ENCODE assay signal across 8 cellular contexts in the genomic region with DNA sequence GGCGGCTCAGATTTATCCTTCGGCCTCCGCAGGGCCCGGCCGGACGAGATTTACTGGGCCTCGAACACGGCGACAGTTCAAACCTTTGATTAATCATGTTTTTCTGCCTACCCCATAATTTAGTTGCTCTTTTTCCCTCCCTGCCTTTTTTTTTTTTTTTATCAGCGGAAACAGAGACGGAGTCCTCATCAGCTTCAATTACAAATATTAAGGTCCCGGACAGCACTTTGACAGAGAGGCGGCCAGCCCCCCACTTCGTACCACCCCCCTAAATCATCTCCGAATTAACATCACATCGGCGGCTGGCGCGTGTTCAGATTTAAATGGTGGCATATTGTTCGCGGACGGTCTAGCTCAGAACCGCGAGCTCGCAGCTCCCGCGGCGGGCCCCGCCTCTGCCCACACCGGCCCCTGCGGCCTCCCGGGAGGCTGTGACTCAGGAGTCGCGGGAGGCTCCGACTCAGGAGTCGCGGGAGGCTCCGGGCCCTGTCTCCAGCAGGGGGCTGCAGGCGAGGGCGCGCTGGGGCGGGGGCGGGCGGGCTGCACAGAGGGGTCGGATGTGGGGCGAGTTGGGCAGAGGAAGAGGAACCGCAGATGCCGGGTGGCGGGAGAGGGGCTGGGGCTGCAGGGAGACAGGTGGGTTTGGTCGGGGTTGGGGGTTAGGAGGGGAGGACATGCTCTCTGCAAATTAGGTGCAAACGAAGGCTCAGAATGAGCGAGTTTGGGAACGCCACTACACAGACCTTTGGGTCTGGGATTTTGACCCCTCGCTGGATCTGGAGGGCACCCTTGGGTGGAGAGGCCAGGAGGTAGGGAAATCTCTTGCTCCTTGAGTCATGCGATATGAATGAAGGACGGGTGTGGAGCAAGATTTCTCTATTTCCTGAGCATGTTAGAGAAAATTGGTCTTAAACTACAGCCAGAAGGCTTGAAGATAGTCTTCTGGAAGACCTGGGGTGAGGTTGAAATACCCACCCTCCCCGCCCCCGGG. TPM values are rescaled to one million over a fixed set of nuclear protein-coding genes. Genes with fewer than 3 reads are reported as not detected.
DNase-seq lines count a peak whose midpoint lies in the region; ATAC-seq and TF ChIP-seq lines count a peak whose summit lies in the region.

No MANE protein-coding gene starts in this region.

- peaks cover 7% of the 10 kb centered on the region for H3K9me3 Mint-ChIP-seq in MCF 10A (ENCODE audit: unreplicated experiment)
- no peaks in the 10 kb centered on the region for H3K9me3 Mint-ChIP-seq in stimulated activated memory B cell treated with anti-CD40 and anti-IgM and Interleukin-4, amounts not matched to agents 10 μg/mL and 1 μg/mL and 100 μg/mL, for 72 hours

- no peak overlapping the region for H3K27ac Mint-ChIP-seq in MCF 10A (ENCODE audit: low read depth, unreplicated experiment)
- no peak overlapping the region for H3K27ac Mint-ChIP-seq in stimulated activated memory B cell treated with anti-CD40 and anti-IgM and Interleukin-4, amounts not matched to agents 10 μg/mL and 1 μg/mL and 100 μg/mL, for 72 hours

- H3K4me3 Mint-ChIP-seq in MCF 10A (ENCODE audit: unreplicated experiment), result no peak overlapping the region
- H3K4me3 Mint-ChIP-seq in stimulated activated memory B cell treated with anti-CD40 and anti-IgM and Interleukin-4, amounts not matched to agents 10 μg/mL and 1 μg/mL and 100 μg/mL, for 72 hours, result peak overlapping the region; percentile 63

- H3K27me3 ChIP-seq in kidney epithelial cell (ENCODE audit: control insufficient read depth, insufficient read depth, low read length), result peaks cover 33% of the 10 kb centered on the region

- CTCF ChIA-PET in MCF 10A (lab: Yijun Ruan, JAX), result interaction anchor here (0.8 to 3.7 kb wide), 4 partner anchors 35 to 51 kb away, joined by 3 to 45 read pairs (median 4); no protein-coding TSS in a partner anchor

- H3K4me3 ChIP-seq in kidney epithelial cell (ENCODE audit: low read depth, low read length), result peak overlapping the region; percentile 26

- H3K27me3 Mint-ChIP-seq in MCF 10A (ENCODE audit: insufficient read depth, unreplicated experiment), result peaks cover 36% of the 10 kb centered on the region
- H3K27me3 Mint-ChIP-seq in stimulated activated memory B cell treated with anti-CD40 and anti-IgM and Interleukin-4, amounts not matched to agents 10 μg/mL and 1 μg/mL and 100 μg/mL, for 72 hours, result peaks cover 86% of the 10 kb centered on the region

- POLR2A ChIA-PET in MCF 10A (lab: Yijun Ruan, JAX), result interaction anchor here (0.6 kb wide), 1 partner anchor 455 kb away, joined by 3 read pairs; no protein-coding TSS in a partner anchor

- in situ Hi-C loops in G401 (cut with HindIII; ENCODE audit: low sequenced_read_pairs), result no loop called here

- ATAC-seq in stimulated activated memory B cell treated with anti-CD40 and anti-IgM and Interleukin-4, amounts not matched to agents 10 μg/mL and 1 μg/mL and 100 μg/mL, for 72 hours, result peak; percentile 16
- ATAC-seq in HG03139 (IDR thresholded peaks at IDR 0.05; ENCODE audit: unreplicated experiment), result no peak

- H3K36me3 ChIP-seq in kidney epithelial cell (ENCODE audit: control insufficient read depth, insufficient read depth, low read length), result no peaks in the 10 kb centered on the region

- DNase-seq in G401 (ENCODE audit: low spot score) (peak; percentile 29), SW480 (ENCODE audit: low spot score) (peak; percentile 49), MCF 10A (ENCODE audit: unreplicated experiment) (peak; percentile 39), kidney epithelial cell (ENCODE audit: low read depth) (no peak), NCI-H146 (lab: John Stamatoyannopoulos, UW) (no peak), NCI-H446 treated with DMSO at 0.1 percent for 48 hours (lab: John Stamatoyannopoulos, UW) (no peak)

- TF ChIP-seq CTCF in MCF 10A (IDR thresholded peaks at IDR 0.05; ENCODE audit: unreplicated experiment), result no peak
- TF ChIP-seq CTCF in kidney epithelial cell (IDR thresholded peaks at IDR 0.05; ENCODE audit: insufficient read depth, low read length, poor library complexity, severe bottlenecking), result peak; percentile 48

- BruUV-seq in MCF 10A (replicated peaks; lab: Mats Ljungman, UMichigan), result no TSS peak

- intact Hi-C loops in MCF 10A (cut with micrococcal nuclease), result no loop called here

- H3K36me3 Mint-ChIP-seq in MCF 10A (ENCODE audit: insufficient read depth, unreplicated experiment), result no peaks in the 10 kb centered on the region
- H3K36me3 Mint-ChIP-seq in stimulated activated memory B cell treated with anti-CD40 and anti-IgM and Interleukin-4, amounts not matched to agents 10 μg/mL and 1 μg/mL and 100 μg/mL, for 72 hours, result no peaks in the 10 kb centered on the region

- H3K4me1 Mint-ChIP-seq in MCF 10A (ENCODE audit: insufficient read depth, unreplicated experiment), result no peaks in the 10 kb centered on the region
- H3K4me1 Mint-ChIP-seq in stimulated activated memory B cell treated with anti-CD40 and anti-IgM and Interleukin-4, amounts not matched to agents 10 μg/mL and 1 μg/mL and 100 μg/mL, for 72 hours, result peaks cover 36% of the 10 kb centered on the region

RNA-seq across cellular contexts. Expression of gene ATP5MC2, which starts 19.6 kb away (rescaled TPM):
- 219 and 225 TPM in 2 replicates for total RNA-seq in G401 (2014; rRNA removed; shearing (Covaris generic))
- 328 and 381 TPM in 2 replicates for total RNA-seq in MCF 10A (2022)
- total RNA-seq in kidney epithelial cell, result 235 and 299 TPM in 2 replicates

RNA-seq across cellular contexts. Expression of gene CALCOCO1, which starts 31.8 kb away (rescaled TPM):
- total RNA-seq in G401 (2014; rRNA removed; shearing (Covaris generic)), result 232 and 250 TPM in 2 replicates
- 49.4 and 74.6 TPM in 2 replicates for total RNA-seq in MCF 10A (2022)
- 57.6 and 68.4 TPM in 2 replicates for total RNA-seq in kidney epithelial cell

RNA-seq across cellular contexts. Expression of gene CISTR, which starts 56.3 kb away (rescaled TPM):
- total RNA-seq in G401 (2014; rRNA removed; shearing (Covaris generic)), result not detected in 2 replicates
- total RNA-seq in MCF 10A (2022) (not detected in 2 replicates), kidney epithelial cell (not detected in 2 replicates)

Comparison
In these comparisons a context has a peak if more than half of its experiments do, and no peak if none do; other contexts are left out.
1. DNase-seq: peak in G401 (single experiment), SW480 (single experiment) and MCF 10A (single experiment); none in kidney epithelial cell (single experiment), NCI-H146 (single experiment) and NCI-H446 treated with DMSO at 0.1 percent for 48 hours (single experiment).